ENCODE assay signal across 22 cellular contexts in genomic region chr14:56892959-56893358, GRCh38.
A peak's percentile ranks its signal among the peaks of the same experiment; 100 is the strongest.
DNase-seq lines count a peak whose midpoint lies in the region; ATAC-seq and TF ChIP-seq lines count a peak whose summit lies in the region.
"Had no signal": no experiment of that assay in that cellular context is flagged by ENCODE, and none has a peak within 500 bp of the region (broad histone marks: within the 10 kb centered on the region; RNA-seq: fewer than 3 reads in every experiment).

No MANE protein-coding gene starts in this region.

- H3K4me1 ChIP-seq in neural progenitor cell, result peaks cover 84% of the 10 kb centered on the region

- CTCF ChIA-PET in activated CD8-positive, alpha-beta T cell treated with anti-CD3 and anti-CD28 coated beads for 36 hours (lab: Charles Lee), result interaction anchor here (0.8 to 1.3 kb wide), 2 partner anchors 10 to 155 kb away, joined by 3 to 4 read pairs; no protein-coding TSS in a partner anchor

- DNase-seq in NCI-H1417 (lab: John Stamatoyannopoulos, UW), result peak in 2 of 3 experiments; percentile 47 to 56
- DNase-seq in NCI-H1417 treated with DMSO at 0.1 percent for 48 hours (lab: John Stamatoyannopoulos, UW), result no peak
- peak; percentile 55 for DNase-seq in NCI-H1436 (lab: John Stamatoyannopoulos, UW)
- peak; percentile 83 for DNase-seq in NCI-H69 (lab: John Stamatoyannopoulos, UW)
- DNase-seq in neural progenitor cell (ENCODE audit: low spot score), result no peak
- DNase-seq in OCI-M1 (lab: John Stamatoyannopoulos, UW), result no peak
- DNase-seq in C1 segment of cervical spinal cord (lab: John Stamatoyannopoulos, UW), result no peak
- DNase-seq in activated CD8-positive, alpha-beta T cell treated with anti-CD3 and anti-CD28 coated beads for 36 hours, result no peak
- DNase-seq: 8988T; CD8-positive, alpha-beta T cell; GOT3; NCI-H1105 treated with DMSO at 0.1 percent for 48 hours; NCI-H187 treated with DMSO at 0.1 percent for 48 hours; NCI-H446 treated with DMSO at 0.1 percent for 48 hours; PC-3; SHP77 treated with DMSO at 0.1 percent for 48 hours; SW 1271; T-helper 17 cell had no signal

- no peak overlapping the region for H3K4me3 ChIP-seq in neural progenitor cell
- H3K4me3 ChIP-seq: BLaER1 treated with 17β-estradiol and CSF1 and Interleukin-3, amounts not matched to agents 10 nM and 100 nM; SK-N-MC had no signal

- peak overlapping the region; percentile 11 for H2AFZ ChIP-seq in neural progenitor cell (replicated peaks)

- no peak overlapping the region for H3K4me3 Mint-ChIP-seq in neural progenitor cell
- no peak overlapping the region for H3K4me3 Mint-ChIP-seq in activated CD8-positive, alpha-beta T cell treated with anti-CD3 and anti-CD28 coated beads for 36 hours
- H3K4me3 Mint-ChIP-seq: CD8-positive, alpha-beta T cell; IgD-negative memory B cell; T-helper 17 cell had no signal

- peaks cover 86% of the 10 kb centered on the region for H3F3A ChIP-seq in neural progenitor cell (ENCODE audit: low read depth)

- H3K9me3 Mint-ChIP-seq in neural progenitor cell, result peaks cover 2% of the 10 kb centered on the region
- H3K9me3 Mint-ChIP-seq in activated CD8-positive, alpha-beta T cell treated with anti-CD3 and anti-CD28 coated beads for 36 hours, result no peaks in the 10 kb centered on the region
- H3K9me3 Mint-ChIP-seq: CD8-positive, alpha-beta T cell; IgD-negative memory B cell had no signal

- peak overlapping the region; percentile 61 for H3K27ac Mint-ChIP-seq in neural progenitor cell
- no peak overlapping the region for H3K27ac Mint-ChIP-seq in activated CD8-positive, alpha-beta T cell treated with anti-CD3 and anti-CD28 coated beads for 36 hours
- H3K27ac Mint-ChIP-seq: CD8-positive, alpha-beta T cell; T-helper 17 cell had no signal

- H3K27me3 Mint-ChIP-seq in neural progenitor cell (ENCODE audit: insufficient read depth, low read depth), result peaks cover 6% of the 10 kb centered on the region
- peaks cover 29% of the 10 kb centered on the region for H3K27me3 Mint-ChIP-seq in activated CD8-positive, alpha-beta T cell treated with anti-CD3 and anti-CD28 coated beads for 36 hours

- H3K79me2 ChIP-seq in neural progenitor cell (ENCODE audit: low read depth), result peaks cover 11% of the 10 kb centered on the region

- ATAC-seq in activated CD8-positive, alpha-beta T cell treated with anti-CD3 and anti-CD28 coated beads for 36 hours, result no peak
- ATAC-seq: CD8-positive, alpha-beta T cell; PC-3; T-helper 17 cell had no signal

- intact Hi-C loops in activated CD8-positive, alpha-beta T cell treated with anti-CD3 and anti-CD28 coated beads for 36 hours (cut with micrococcal nuclease), result no loop called here

- no peaks in the 10 kb centered on the region for H3K36me3 ChIP-seq in neural progenitor cell
- H3K36me3 ChIP-seq: BLaER1 treated with 17β-estradiol and CSF1 and Interleukin-3, amounts not matched to agents 10 nM and 100 nM had no signal

- no peak for TF ChIP-seq CTCF in neural progenitor cell (IDR thresholded peaks at IDR 0.05)
- no peak for TF ChIP-seq CTCF in activated CD8-positive, alpha-beta T cell treated with anti-CD3 and anti-CD28 coated beads for 36 hours (IDR thresholded peaks at IDR 0.05)

- no peaks in the 10 kb centered on the region for H4K20me1 ChIP-seq in neural progenitor cell (ENCODE audit: low read depth)
- H4K20me1 ChIP-seq: BLaER1 treated with 17β-estradiol and CSF1 and Interleukin-3, amounts not matched to agents 10 nM and 100 nM had no signal

- no peak overlapping the region for H3K9ac ChIP-seq in neural progenitor cell
- H3K9ac ChIP-seq: BLaER1 treated with 17β-estradiol and CSF1 and Interleukin-3, amounts not matched to agents 10 nM and 100 nM had no signal

- peak overlapping the region; percentile 75 for H3K4me2 ChIP-seq in neural progenitor cell

- H3K9me3 ChIP-seq in neural progenitor cell (ENCODE audit: low read depth), result no peaks in the 10 kb centered on the region
- H3K9me3 ChIP-seq: BLaER1 treated with 17β-estradiol and CSF1 and Interleukin-3, amounts not matched to agents 10 nM and 100 nM had no signal

- no peaks in the 10 kb centered on the region for H3K36me3 Mint-ChIP-seq in neural progenitor cell
- H3K36me3 Mint-ChIP-seq in activated CD8-positive, alpha-beta T cell treated with anti-CD3 and anti-CD28 coated beads for 36 hours (ENCODE audit: low read depth), result no peaks in the 10 kb centered on the region
- H3K36me3 Mint-ChIP-seq: CD8-positive, alpha-beta T cell had no signal

- peaks cover 83% of the 10 kb centered on the region for H3K4me1 Mint-ChIP-seq in neural progenitor cell
- no peaks in the 10 kb centered on the region for H3K4me1 Mint-ChIP-seq in activated CD8-positive, alpha-beta T cell treated with anti-CD3 and anti-CD28 coated beads for 36 hours (ENCODE audit: low read depth)
- H3K4me1 Mint-ChIP-seq: T-helper 17 cell had no signal

- H3K27me3 ChIP-seq in neural progenitor cell, result no peaks in the 10 kb centered on the region
- H3K27me3 ChIP-seq: BLaER1 treated with 17β-estradiol and CSF1 and Interleukin-3, amounts not matched to agents 10 nM and 100 nM had no signal

- POLR2A ChIA-PET in activated CD8-positive, alpha-beta T cell treated with anti-CD3 and anti-CD28 coated beads for 36 hours (lab: Charles Lee), result no interaction called here

- peak overlapping the region; percentile 63 for H3K27ac ChIP-seq in neural progenitor cell
- H3K27ac ChIP-seq: BLaER1 treated with 17β-estradiol and CSF1 and Interleukin-3, amounts not matched to agents 10 nM and 100 nM; RWPE1; SK-N-MC had no signal

Comparison
In these comparisons a context has a peak if more than half of its experiments do, and no peak if none do; other contexts are left out.
1. DNase-seq: peak in NCI-H1417 (2 of 3), NCI-H1436 (single experiment) and NCI-H69 (single experiment); none in NCI-H1417 treated with DMSO at 0.1 percent for 48 hours (single experiment), neural progenitor cell (single experiment), OCI-M1 (single experiment), C1 segment of cervical spinal cord (0 of 14) and activated CD8-positive, alpha-beta T cell treated with anti-CD3 and anti-CD28 coated beads for 36 hours (single experiment).